Comparison of ENCODE assay signal across 3 cellular contexts in genomic region chr20:17872920-17873319, GRCh38.
TF ChIP-seq lines count a peak whose summit lies in the region.

No MANE protein-coding gene starts in this region.

TF ChIP-seq in GM12891, 5 proteins besides CTCF, POLR2A, EP300 and RAD21 (continued from another document):
- no peak for TF ChIP-seq PAX5 (IDR thresholded peaks at IDR 0.05; ENCODE audit: insufficient read depth, low read length, severe bottlenecking)
- TF ChIP-seq POU2F2 (IDR thresholded peaks at IDR 0.05; ENCODE audit: low read depth, low read length), result no peak

TF ChIP-seq in K562, 482 proteins besides CTCF, POLR2A, EP300 and RAD21 (continued from another document):
- TF ChIP-seq, protein P1, sequence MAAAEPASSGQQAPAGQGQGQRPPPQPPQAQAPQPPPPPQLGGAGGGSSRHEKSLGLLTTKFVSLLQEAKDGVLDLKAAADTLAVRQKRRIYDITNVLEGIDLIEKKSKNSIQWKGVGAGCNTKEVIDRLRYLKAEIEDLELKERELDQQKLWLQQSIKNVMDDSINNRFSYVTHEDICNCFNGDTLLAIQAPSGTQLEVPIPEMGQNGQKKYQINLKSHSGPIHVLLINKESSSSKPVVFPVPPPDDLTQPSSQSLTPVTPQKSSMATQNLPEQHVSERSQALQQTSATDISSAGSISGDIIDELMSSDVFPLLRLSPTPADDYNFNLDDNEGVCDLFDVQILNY (CRISPR knock-in tag; IDR thresholded peaks at IDR 0.05), result no peak
- TF ChIP-seq NFXL1 (CRISPR knock-in tag; IDR thresholded peaks at IDR 0.05) (no peak), ZFP1 (CRISPR knock-in tag; IDR thresholded peaks at IDR 0.05) (no peak), ZNF512 (tag; IDR thresholded peaks at IDR 0.05) (no peak), BRD4 (IDR thresholded peaks at IDR 0.05) (no peak), GTF2A2 (tag; IDR thresholded peaks at IDR 0.05) (no peak)

TF ChIP-seq in HepG2, 621 proteins besides CTCF, POLR2A, EP300 and RAD21 (continued from another document):
- TF ChIP-seq, protein P2, sequence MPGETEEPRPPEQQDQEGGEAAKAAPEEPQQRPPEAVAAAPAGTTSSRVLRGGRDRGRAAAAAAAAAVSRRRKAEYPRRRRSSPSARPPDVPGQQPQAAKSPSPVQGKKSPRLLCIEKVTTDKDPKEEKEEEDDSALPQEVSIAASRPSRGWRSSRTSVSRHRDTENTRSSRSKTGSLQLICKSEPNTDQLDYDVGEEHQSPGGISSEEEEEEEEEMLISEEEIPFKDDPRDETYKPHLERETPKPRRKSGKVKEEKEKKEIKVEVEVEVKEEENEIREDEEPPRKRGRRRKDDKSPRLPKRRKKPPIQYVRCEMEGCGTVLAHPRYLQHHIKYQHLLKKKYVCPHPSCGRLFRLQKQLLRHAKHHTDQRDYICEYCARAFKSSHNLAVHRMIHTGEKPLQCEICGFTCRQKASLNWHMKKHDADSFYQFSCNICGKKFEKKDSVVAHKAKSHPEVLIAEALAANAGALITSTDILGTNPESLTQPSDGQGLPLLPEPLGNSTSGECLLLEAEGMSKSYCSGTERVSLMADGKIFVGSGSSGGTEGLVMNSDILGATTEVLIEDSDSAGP (CRISPR knock-in tag; IDR thresholded peaks at IDR 0.05; ENCODE audit: borderline replicate concordance), result peak; percentile 58; the same call in 1 of the 2 replicates
- 0 out of 2 replicates have a peak, but pooled peaks have one; percentile 30 for TF ChIP-seq ZNF501 (CRISPR knock-in tag; IDR thresholded peaks at IDR 0.05)
- TF ChIP-seq, protein P3, sequence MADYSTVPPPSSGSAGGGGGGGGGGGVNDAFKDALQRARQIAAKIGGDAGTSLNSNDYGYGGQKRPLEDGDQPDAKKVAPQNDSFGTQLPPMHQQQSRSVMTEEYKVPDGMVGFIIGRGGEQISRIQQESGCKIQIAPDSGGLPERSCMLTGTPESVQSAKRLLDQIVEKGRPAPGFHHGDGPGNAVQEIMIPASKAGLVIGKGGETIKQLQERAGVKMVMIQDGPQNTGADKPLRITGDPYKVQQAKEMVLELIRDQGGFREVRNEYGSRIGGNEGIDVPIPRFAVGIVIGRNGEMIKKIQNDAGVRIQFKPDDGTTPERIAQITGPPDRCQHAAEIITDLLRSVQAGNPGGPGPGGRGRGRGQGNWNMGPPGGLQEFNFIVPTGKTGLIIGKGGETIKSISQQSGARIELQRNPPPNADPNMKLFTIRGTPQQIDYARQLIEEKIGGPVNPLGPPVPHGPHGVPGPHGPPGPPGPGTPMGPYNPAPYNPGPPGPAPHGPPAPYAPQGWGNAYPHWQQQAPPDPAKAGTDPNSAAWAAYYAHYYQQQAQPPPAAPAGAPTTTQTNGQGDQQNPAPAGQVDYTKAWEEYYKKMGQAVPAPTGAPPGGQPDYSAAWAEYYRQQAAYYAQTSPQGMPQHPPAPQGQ (CRISPR knock-in tag; IDR thresholded peaks at IDR 0.05; ENCODE audit: borderline replicate concordance), result no peak
- 0 out of 2 replicates have a peak, but pooled peaks have one; percentile 16 for TF ChIP-seq KDM3A (CRISPR knock-in tag; IDR thresholded peaks at IDR 0.05; ENCODE audit: low read depth)
- TF ChIP-seq ZNF350 (CRISPR knock-in tag; IDR thresholded peaks at IDR 0.05; ENCODE audit: borderline replicate concordance, low read depth), result 0 out of 2 replicates have a peak, but pooled peaks have one; percentile 40
- TF ChIP-seq ZMYM3 (CRISPR knock-in tag; IDR thresholded peaks at IDR 0.05), result peak; percentile 91
- TF ChIP-seq, protein P4, sequence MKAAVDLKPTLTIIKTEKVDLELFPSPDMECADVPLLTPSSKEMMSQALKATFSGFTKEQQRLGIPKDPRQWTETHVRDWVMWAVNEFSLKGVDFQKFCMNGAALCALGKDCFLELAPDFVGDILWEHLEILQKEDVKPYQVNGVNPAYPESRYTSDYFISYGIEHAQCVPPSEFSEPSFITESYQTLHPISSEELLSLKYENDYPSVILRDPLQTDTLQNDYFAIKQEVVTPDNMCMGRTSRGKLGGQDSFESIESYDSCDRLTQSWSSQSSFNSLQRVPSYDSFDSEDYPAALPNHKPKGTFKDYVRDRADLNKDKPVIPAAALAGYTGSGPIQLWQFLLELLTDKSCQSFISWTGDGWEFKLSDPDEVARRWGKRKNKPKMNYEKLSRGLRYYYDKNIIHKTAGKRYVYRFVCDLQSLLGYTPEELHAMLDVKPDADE (CRISPR knock-in tag; IDR thresholded peaks at IDR 0.05), result no peak
- TF ChIP-seq ZNF615 (CRISPR knock-in tag; IDR thresholded peaks at IDR 0.05; ENCODE audit: borderline replicate concordance), result 0 out of 2 replicates have a peak, but pooled peaks have one; percentile 17
- TF ChIP-seq ZNF264 (CRISPR knock-in tag; IDR thresholded peaks at IDR 0.05), result 0 out of 2 replicates have a peak, but pooled peaks have one; percentile 3
- TF ChIP-seq, protein P5, sequence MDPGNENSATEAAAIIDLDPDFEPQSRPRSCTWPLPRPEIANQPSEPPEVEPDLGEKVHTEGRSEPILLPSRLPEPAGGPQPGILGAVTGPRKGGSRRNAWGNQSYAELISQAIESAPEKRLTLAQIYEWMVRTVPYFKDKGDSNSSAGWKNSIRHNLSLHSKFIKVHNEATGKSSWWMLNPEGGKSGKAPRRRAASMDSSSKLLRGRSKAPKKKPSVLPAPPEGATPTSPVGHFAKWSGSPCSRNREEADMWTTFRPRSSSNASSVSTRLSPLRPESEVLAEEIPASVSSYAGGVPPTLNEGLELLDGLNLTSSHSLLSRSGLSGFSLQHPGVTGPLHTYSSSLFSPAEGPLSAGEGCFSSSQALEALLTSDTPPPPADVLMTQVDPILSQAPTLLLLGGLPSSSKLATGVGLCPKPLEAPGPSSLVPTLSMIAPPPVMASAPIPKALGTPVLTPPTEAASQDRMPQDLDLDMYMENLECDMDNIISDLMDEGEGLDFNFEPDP (CRISPR knock-in tag; conservative IDR thresholded peaks at IDR 0.05), result 0 out of 2 replicates have a peak, but pooled peaks have one; percentile 28
- 0 out of 2 replicates have a peak, but pooled peaks have one; percentile 42 for TF ChIP-seq ZNF703 (CRISPR knock-in tag; IDR thresholded peaks at IDR 0.05; ENCODE audit: borderline replicate concordance)
- TF ChIP-seq ZFP36 (IDR thresholded peaks at IDR 0.05; ENCODE audit: borderline replicate concordance, low read depth, low read length, partially characterized antibody), result no peak
- 0 out of 2 replicates have a peak, but pooled peaks have one; percentile 26 for TF ChIP-seq ZNF572 (CRISPR knock-in tag; IDR thresholded peaks at IDR 0.05)
- 0 out of 2 replicates have a peak, but pooled peaks have one; percentile 49 for TF ChIP-seq ZNF446 (CRISPR knock-in tag; IDR thresholded peaks at IDR 0.05)
- TF ChIP-seq, protein P6, sequence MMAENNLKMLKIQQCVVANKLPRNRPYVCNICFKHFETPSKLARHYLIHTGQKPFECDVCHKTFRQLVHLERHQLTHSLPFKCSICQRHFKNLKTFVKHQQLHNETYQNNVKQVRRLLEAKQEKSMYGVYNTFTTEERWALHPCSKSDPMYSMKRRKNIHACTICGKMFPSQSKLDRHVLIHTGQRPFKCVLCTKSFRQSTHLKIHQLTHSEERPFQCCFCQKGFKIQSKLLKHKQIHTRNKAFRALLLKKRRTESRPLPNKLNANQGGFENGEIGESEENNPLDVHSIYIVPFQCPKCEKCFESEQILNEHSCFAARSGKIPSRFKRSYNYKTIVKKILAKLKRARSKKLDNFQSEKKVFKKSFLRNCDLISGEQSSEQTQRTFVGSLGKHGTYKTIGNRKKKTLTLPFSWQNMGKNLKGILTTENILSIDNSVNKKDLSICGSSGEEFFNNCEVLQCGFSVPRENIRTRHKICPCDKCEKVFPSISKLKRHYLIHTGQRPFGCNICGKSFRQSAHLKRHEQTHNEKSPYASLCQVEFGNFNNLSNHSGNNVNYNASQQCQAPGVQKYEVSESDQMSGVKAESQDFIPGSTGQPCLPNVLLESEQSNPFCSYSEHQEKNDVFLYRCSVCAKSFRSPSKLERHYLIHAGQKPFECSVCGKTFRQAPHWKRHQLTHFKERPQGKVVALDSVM (CRISPR knock-in tag; IDR thresholded peaks at IDR 0.05), result peak; percentile 88
- TF ChIP-seq ZNF607 (CRISPR knock-in tag; IDR thresholded peaks at IDR 0.05; ENCODE audit: borderline replicate concordance), result peak; percentile 37; the same call in 1 of the 2 replicates
- no peak for TF ChIP-seq ZNF276 (CRISPR knock-in tag; IDR thresholded peaks at IDR 0.05; ENCODE audit: low read depth)
- peak; percentile 77; the same call in 1 of the 2 replicates for TF ChIP-seq KDM1A (CRISPR knock-in tag; IDR thresholded peaks at IDR 0.05)
- TF ChIP-seq, protein P7, sequence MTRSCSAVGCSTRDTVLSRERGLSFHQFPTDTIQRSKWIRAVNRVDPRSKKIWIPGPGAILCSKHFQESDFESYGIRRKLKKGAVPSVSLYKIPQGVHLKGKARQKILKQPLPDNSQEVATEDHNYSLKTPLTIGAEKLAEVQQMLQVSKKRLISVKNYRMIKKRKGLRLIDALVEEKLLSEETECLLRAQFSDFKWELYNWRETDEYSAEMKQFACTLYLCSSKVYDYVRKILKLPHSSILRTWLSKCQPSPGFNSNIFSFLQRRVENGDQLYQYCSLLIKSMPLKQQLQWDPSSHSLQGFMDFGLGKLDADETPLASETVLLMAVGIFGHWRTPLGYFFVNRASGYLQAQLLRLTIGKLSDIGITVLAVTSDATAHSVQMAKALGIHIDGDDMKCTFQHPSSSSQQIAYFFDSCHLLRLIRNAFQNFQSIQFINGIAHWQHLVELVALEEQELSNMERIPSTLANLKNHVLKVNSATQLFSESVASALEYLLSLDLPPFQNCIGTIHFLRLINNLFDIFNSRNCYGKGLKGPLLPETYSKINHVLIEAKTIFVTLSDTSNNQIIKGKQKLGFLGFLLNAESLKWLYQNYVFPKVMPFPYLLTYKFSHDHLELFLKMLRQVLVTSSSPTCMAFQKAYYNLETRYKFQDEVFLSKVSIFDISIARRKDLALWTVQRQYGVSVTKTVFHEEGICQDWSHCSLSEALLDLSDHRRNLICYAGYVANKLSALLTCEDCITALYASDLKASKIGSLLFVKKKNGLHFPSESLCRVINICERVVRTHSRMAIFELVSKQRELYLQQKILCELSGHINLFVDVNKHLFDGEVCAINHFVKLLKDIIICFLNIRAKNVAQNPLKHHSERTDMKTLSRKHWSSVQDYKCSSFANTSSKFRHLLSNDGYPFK (CRISPR knock-in tag; IDR thresholded peaks at IDR 0.05; ENCODE audit: borderline replicate concordance), result peak; percentile 84
- 0 out of 2 replicates have a peak, but pooled peaks have one; percentile 16 for TF ChIP-seq ZNF792 (CRISPR knock-in tag; IDR thresholded peaks at IDR 0.05)
- TF ChIP-seq RCOR2 (CRISPR knock-in tag; IDR thresholded peaks at IDR 0.05), result peak; percentile 14; the same call in 1 of the 2 replicates
- TF ChIP-seq ELF1 (CRISPR knock-in tag; IDR thresholded peaks at IDR 0.05), result 0 out of 2 replicates have a peak, but pooled peaks have one; percentile 25
- TF ChIP-seq, protein P8, sequence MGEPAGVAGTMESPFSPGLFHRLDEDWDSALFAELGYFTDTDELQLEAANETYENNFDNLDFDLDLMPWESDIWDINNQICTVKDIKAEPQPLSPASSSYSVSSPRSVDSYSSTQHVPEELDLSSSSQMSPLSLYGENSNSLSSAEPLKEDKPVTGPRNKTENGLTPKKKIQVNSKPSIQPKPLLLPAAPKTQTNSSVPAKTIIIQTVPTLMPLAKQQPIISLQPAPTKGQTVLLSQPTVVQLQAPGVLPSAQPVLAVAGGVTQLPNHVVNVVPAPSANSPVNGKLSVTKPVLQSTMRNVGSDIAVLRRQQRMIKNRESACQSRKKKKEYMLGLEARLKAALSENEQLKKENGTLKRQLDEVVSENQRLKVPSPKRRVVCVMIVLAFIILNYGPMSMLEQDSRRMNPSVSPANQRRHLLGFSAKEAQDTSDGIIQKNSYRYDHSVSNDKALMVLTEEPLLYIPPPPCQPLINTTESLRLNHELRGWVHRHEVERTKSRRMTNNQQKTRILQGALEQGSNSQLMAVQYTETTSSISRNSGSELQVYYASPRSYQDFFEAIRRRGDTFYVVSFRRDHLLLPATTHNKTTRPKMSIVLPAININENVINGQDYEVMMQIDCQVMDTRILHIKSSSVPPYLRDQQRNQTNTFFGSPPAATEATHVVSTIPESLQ (CRISPR knock-in tag; conservative IDR thresholded peaks at IDR 0.05), result no peak
- no peak for TF ChIP-seq MYC (CRISPR knock-in tag; IDR thresholded peaks at IDR 0.05; ENCODE audit: borderline replicate concordance)
- 0 out of 2 replicates have a peak, but pooled peaks have one; percentile 56 for TF ChIP-seq ZNF24 (IDR thresholded peaks at IDR 0.05)
TF ChIP-seq in HepG2: peak in this region for 20.
